Comparison of ENCODE assay signal across 10 cellular contexts in the genomic region with DNA sequence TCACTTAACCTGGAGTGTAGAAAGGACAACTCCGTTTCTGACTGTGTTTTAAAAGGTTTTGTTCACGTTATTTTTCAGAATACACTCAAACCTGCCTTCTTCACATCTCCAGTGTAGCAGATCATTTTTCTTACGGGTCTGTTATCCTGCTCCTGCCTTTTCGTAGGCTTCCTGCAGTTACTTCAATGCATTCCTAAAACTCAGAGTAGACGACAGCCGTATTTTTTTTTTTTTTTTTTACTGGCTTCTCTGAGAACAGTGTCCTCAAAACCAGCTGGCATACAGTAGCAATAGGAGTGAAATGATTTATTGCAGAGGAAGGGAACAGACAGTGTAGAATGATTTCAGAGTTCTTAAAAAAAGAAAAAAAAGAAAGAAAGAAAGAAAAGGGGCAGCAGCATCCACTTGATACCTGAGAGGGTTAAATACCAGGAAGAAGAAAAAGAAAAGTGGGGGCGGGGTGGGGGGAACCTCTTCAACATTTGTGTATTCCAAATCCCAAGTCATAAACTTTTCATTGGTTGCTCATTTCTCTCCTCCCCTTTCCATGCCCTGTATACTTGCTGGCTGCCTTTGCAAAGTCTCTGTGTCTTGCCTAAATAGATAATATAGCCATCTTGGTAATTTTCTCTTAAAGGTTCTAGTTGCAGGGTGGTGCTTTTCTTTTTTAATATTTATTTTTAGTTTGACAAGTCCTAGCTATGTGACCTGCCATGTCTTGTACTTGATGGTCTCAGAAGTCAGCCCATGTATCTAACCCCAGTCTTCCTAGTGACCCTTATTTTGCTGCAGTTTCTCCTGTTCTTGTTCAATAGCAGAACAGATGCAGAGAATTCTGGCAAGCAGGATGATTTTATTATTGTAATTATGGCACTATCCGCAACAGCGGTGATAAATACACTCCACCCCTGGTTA. TPM values are rescaled to one million over a fixed set of nuclear protein-coding genes. Genes with fewer than 3 reads are reported as not detected.
DNase-seq lines count a peak whose midpoint lies in the region; ATAC-seq and TF ChIP-seq lines count a peak whose summit lies in the region.
"Had no signal": no experiment of that assay in that cellular context is flagged by ENCODE, and none has a peak within 500 bp of the region (broad histone marks: within the 10 kb centered on the region; RNA-seq: fewer than 3 reads in every experiment).

No MANE protein-coding gene starts in this region.

- H3K27ac Mint-ChIP-seq in memory B cell = no peak overlapping the region

- peak overlapping the region; percentile 63; the same call in 1 of the 2 replicates for H3K9ac ChIP-seq in HUES64 (ENCODE audit: low read depth, low read length)

- H3K36me3 ChIP-seq in HUES64 (ENCODE audit: insufficient read depth, low read length) = no peaks in the 10 kb centered on the region

- no peaks in the 10 kb centered on the region for H3K36me3 Mint-ChIP-seq in memory B cell

- no peaks in the 10 kb centered on the region for H3K9me3 Mint-ChIP-seq in memory B cell

- ATAC-seq in memory B cell (ENCODE audit: low read depth) = no peak

- no peak for TF ChIP-seq CTCF in choroid plexus epithelial cell (conservative IDR thresholded peaks at IDR 0.05; ENCODE audit: low read depth, low read length)

- 4% methylated on average over 6 of the region's 9 CpGs for WGBS in HUES64

- no peaks in the 10 kb centered on the region for H3K9me3 ChIP-seq in HUES64 (ENCODE audit: insufficient read depth, low read depth, low read length)

- no peak overlapping the region for H3K27ac ChIP-seq in HUES64 (ENCODE audit: low read depth, low read length)

- H3K27me3 ChIP-seq in HUES64 (ENCODE audit: insufficient read depth, low read length) = peaks cover 39% of the 10 kb centered on the region

- peak overlapping the region; percentile 56 for H3K4me3 Mint-ChIP-seq in memory B cell

- H3K4me1 ChIP-seq in HUES64 (ENCODE audit: insufficient read depth, low read length) = peaks cover 19% of the 10 kb centered on the region; the same call in 1 of the 2 replicates

- H3K4me3 ChIP-seq in HUES64 (ENCODE audit: low read length) = peak overlapping the region; percentile 64
- H3K4me3 ChIP-seq in choroid plexus epithelial cell (ENCODE audit: low read depth, low read length) = peak overlapping the region; percentile 82

- H3K27me3 Mint-ChIP-seq in memory B cell = no peaks in the 10 kb centered on the region

- H3K4me1 Mint-ChIP-seq in memory B cell = peaks cover 33% of the 10 kb centered on the region

- DNase-seq in A172 (ENCODE audit: low spot score) = peak; percentile 93
- DNase-seq in choroid plexus epithelial cell (ENCODE audit: low read depth) = peak; percentile 94
- no peak for DNase-seq in memory B cell (ENCODE audit: low spot score in 2 of 2)
- no peak for DNase-seq in activated naive CD4-positive, alpha-beta T cell treated with Interleukin-2 at 50 U/mL for 16 hours
- no peak for DNase-seq in OCI-M2 (lab: John Stamatoyannopoulos, UW; ENCODE audit: unreplicated experiment)
- DNase-seq in RKO (ENCODE audit: low spot score) = no peak
- no peak for DNase-seq in NK-92 treated with Interleukin-12 subunit alpha and Interleukin-12 subunit beta, amount 100 ng/mL, for 24 hours (lab: John Stamatoyannopoulos, UW)
- DNase-seq: activated CD8-positive, alpha-beta memory T cell treated with anti-CD3 and anti-CD28 coated beads, Interleukin-2, amount 50 U/mL, for 48 hours; GF-D8 had no signal

RNA-seq across cellular contexts. Expression of gene TGFB2, which starts 2.8 kb away (rescaled TPM):
- 65.5 and 87.6 TPM in 2 replicates for total RNA-seq in A172 (2014; rRNA removed; shearing (Covaris generic))
- 1.1 TPM for polyA plus RNA-seq in HUES64 (2013, experiment 1 of 2)
- polyA plus RNA-seq in HUES64 (2013, experiment 2 of 2) = 3.7 TPM

Comparison
In these comparisons a context has a peak if more than half of its experiments do, and no peak if none do; other contexts are left out.
1. DNase-seq: peak in A172 (single experiment) and choroid plexus epithelial cell (single experiment); none in memory B cell (0 of 2), activated naive CD4-positive, alpha-beta T cell treated with Interleukin-2 at 50 U/mL for 16 hours (single experiment), OCI-M2 (single experiment), RKO (single experiment) and NK-92 treated with Interleukin-12 subunit alpha and Interleukin-12 subunit beta, amount 100 ng/mL, for 24 hours (single experiment).